16 cellular contexts compared by ENCODE assay signal in the genomic region with DNA sequence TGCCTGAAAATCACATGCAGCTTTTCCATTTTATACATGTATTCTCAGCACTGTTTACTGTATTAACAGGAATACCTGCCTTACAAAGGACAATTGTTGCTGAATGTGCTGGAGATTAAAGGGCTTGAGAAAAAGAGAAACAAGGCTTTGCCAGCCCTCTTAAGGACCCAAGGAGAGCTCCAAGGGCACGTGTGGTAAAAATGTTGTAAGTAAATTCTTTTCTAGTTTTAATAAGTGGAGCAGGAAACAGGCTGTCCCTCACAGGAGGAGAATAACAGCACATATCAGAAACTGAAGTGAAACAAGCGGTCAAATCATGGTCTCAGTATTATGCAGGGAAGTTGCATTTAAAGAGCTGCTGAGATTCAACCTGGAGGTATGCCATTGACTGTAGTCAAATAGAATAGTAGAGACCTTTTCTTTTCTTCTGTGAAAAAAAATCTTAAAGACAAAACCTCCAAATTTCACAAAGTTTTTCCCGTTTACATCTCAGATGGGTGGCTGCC. TPM values are rescaled to one million over a fixed set of nuclear protein-coding genes. Genes with fewer than 3 reads are reported as not detected.
DNase-seq lines count a peak whose midpoint lies in the region; ATAC-seq and TF ChIP-seq lines count a peak whose summit lies in the region.
"Had no signal": no experiment of that assay in that cellular context is flagged by ENCODE, and none has a peak within 500 bp of the region (broad histone marks: within the 10 kb centered on the region; RNA-seq: fewer than 3 reads in every experiment).

No MANE protein-coding gene starts in this region.

- H3K36me3 ChIP-seq in neuronal stem cell (replicated peaks in 1 of 2; ENCODE audit: control insufficient read depth in 2 of 2, insufficient read depth in 2 of 2, low read length in 2 of 2) = no peaks in the 10 kb centered on the region
- H3K36me3 ChIP-seq: adrenal gland had no signal

- peak overlapping the region; percentile 72 for H2AFZ ChIP-seq in neuronal stem cell (ENCODE audit: low read length)

- no peak overlapping the region for H2BK15ac ChIP-seq in neuronal stem cell (ENCODE audit: low read length)

- no peak overlapping the region for H3K18ac ChIP-seq in neuronal stem cell (ENCODE audit: low read length)

- no peak overlapping the region for H2AK5ac ChIP-seq in neuronal stem cell (ENCODE audit: low read depth, low read length)

- H3K9me3 ChIP-seq in neuronal stem cell (replicated peaks in 1 of 2; ENCODE audit: control insufficient read depth in 2 of 2, insufficient read depth in 1 of 2, low read depth in 1 of 2, low read length in 2 of 2) = no peaks in the 10 kb centered on the region
- H3K9me3 ChIP-seq: adrenal gland had no signal

- TF ChIP-seq CTCF in coronary artery (IDR thresholded peaks at IDR 0.05) = no peak

- H4K8ac ChIP-seq in neuronal stem cell (ENCODE audit: low read depth, low read length) = no peak overlapping the region

- H3K4ac ChIP-seq in neuronal stem cell (ENCODE audit: low read length) = no peak overlapping the region

- no peak overlapping the region for H2BK120ac ChIP-seq in neuronal stem cell (ENCODE audit: low read depth, low read length)

- ATAC-seq in GM19351 (IDR thresholded peaks at IDR 0.05; ENCODE audit: unreplicated experiment) (peak; percentile 94), HG03520 (IDR thresholded peaks at IDR 0.05; ENCODE audit: unreplicated experiment) (peak; percentile 82), GM18517 (IDR thresholded peaks at IDR 0.05; ENCODE audit: unreplicated experiment) (no peak)

- H3K4me2 ChIP-seq in neuronal stem cell (ENCODE audit: insufficient read depth, low read length, poor library complexity, severe bottlenecking) = no peak overlapping the region

- no peak overlapping the region for H4K91ac ChIP-seq in neuronal stem cell (ENCODE audit: low read depth, low read length, poor library complexity)

- H3K27ac ChIP-seq in coronary artery = peak overlapping the region; percentile 32 to 55
- no peak overlapping the region for H3K27ac ChIP-seq in neuronal stem cell (replicated peaks; ENCODE audit: low read length)

- no peak overlapping the region for H3K9ac ChIP-seq in neuronal stem cell (ENCODE audit: low read depth, low read length, poor library complexity)

- peaks cover 2 to 7% of the 10 kb centered on the region in 2 donors for H3K4me1 ChIP-seq in neuronal stem cell (ENCODE audit: control insufficient read depth in 2 of 2, insufficient read depth in 1 of 2, low read depth in 1 of 2, low read length in 2 of 2)

- H3K14ac ChIP-seq in neuronal stem cell (ENCODE audit: low read length) = no peak overlapping the region

- H2BK5ac ChIP-seq in neuronal stem cell (ENCODE audit: low read length) = no peak overlapping the region

- no peak overlapping the region for H2BK12ac ChIP-seq in neuronal stem cell (ENCODE audit: low read length)

- H3K79me1 ChIP-seq in neuronal stem cell (ENCODE audit: low read depth, low read length) = no peaks in the 10 kb centered on the region

- no peak overlapping the region for H3K23ac ChIP-seq in neuronal stem cell (ENCODE audit: low read depth, low read length, poor library complexity)

- no peak for DNase-seq in coronary artery (ENCODE audit: low spot score)
- no peak for DNase-seq in neuronal stem cell (ENCODE audit: low spot score)
- no peak for DNase-seq in NCI-H1092 (lab: John Stamatoyannopoulos, UW)
- no peak for DNase-seq in NCI-H2196 treated with DMSO at 0.1 percent for 48 hours (lab: John Stamatoyannopoulos, UW; ENCODE audit: unreplicated experiment)
- DNase-seq in pons (ENCODE audit: low spot score) = no peak
- DNase-seq: activated B cell treated with CpG ODN at 0.5 μM for 24 hours; adrenal gland; HCEC 1CT; mammary epithelial cell; NCI-H1048; NCI-H774; retina; stimulated activated CD4-positive, alpha-beta T cell treated with anti-CD3 and anti-CD28 coated beads, Interleukin-2, amount 100 ng/mL, for 24 hours had no signal

- H3K4me3 ChIP-seq in coronary artery (peak overlapping the region; percentile 3), neuronal stem cell (ENCODE audit: low read length in 2 of 2) (no peak overlapping the region)
- H3K4me3 ChIP-seq: adrenal gland had no signal

- no CpG with 5 or more reads among the region's 3 CpGs for WGBS in neuronal stem cell (ENCODE audit: extremely low coverage in 2 of 2, insufficient read length in 2 of 2, insufficient replicate concordance in 1 of 2), 2 donors

- peaks cover 0 to 2% (median 0%) of the 10 kb centered on the region in 3 experiments for H3K27me3 ChIP-seq in neuronal stem cell (ENCODE audit: control insufficient read depth in 3 of 3, insufficient read depth in 3 of 3, low read depth in 1 of 3, low read length in 3 of 3)
- H3K27me3 ChIP-seq: adrenal gland had no signal

RNA-seq across cellular contexts. Expression of a gene that starts 18.5 kb away (rescaled TPM):
- 3.3 TPM for polyA plus RNA-seq in neuronal stem cell (2013, experiment 1 of 2)
- polyA plus RNA-seq in neuronal stem cell (2013, experiment 2 of 2) = 3.1 TPM
